In genomic region chr12:9341260-9341585, GRCh38 we compare ENCODE assay signal across 13 cellular contexts.
"Had no signal": no experiment of that assay in that cellular context is flagged by ENCODE, and none has a peak within 500 bp of the region (broad histone marks: within the 10 kb centered on the region; RNA-seq: fewer than 3 reads in every experiment).

No MANE protein-coding gene starts in this region.

- H3K4me3 ChIP-seq: adrenal gland, right atrium auricular region, SK-N-MC, skin epidermis, tibial nerve, vagina had no signal

- H3K27ac Mint-ChIP-seq: endodermal cell had no signal

- H3K4me1 ChIP-seq: adrenal gland, right atrium auricular region, tibial nerve, vagina had no signal

- H3K9me3 ChIP-seq: adrenal gland, vagina had no signal

- H3K4me3 Mint-ChIP-seq: endodermal cell had no signal

- ATAC-seq: left ventricle myocardium superior had no signal

- DNase-seq: activated CD4-positive, alpha-beta T cell treated with anti-CD3 and anti-CD28 coated beads, Interleukin-2, amount 50 U/mL, for 48 hours; activated CD4-positive, CD25-positive, alpha-beta regulatory T cell; adrenal gland; central memory CD4-positive, alpha-beta T cell; endodermal cell; erythroblast; left ventricle myocardium superior; mesendoderm had no signal

- H3K36me3 ChIP-seq: adrenal gland, right atrium auricular region, tibial nerve, vagina had no signal
